Comparison of ENCODE assay signal across 23 cellular contexts in the genomic region with DNA sequence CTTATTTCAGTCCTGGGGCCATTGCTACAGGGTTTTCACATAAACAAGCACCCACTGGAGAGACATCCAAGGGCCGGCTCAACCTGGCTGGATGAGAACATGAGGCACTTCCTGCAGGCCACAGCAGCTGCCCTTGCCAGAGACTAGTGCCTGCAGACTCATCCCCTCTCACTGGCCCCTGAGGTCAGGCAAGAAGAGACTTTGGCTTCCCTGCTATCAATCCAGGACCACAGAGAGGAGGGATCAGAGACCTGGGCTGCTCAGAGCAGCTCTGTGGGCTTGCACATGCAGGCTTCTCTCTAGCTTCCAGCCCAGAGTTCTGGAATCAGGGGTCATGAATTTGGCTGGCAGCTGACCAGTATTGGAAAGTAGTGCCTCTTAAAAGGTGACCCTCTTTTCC.
DNase-seq lines count a peak whose midpoint lies in the region; ATAC-seq, FAIRE-seq and TF ChIP-seq lines count a peak whose summit lies in the region.
"Had no signal": no experiment of that assay in that cellular context is flagged by ENCODE, and none has a peak within 500 bp of the region (broad histone marks: within the 10 kb centered on the region; RNA-seq: fewer than 3 reads in every experiment).

No MANE protein-coding gene starts in this region.

- 75% methylated on average over 1 of the region's 1 CpG for WGBS in K562 (ENCODE audit: insufficient coverage, low coverage, missing lambda C conversion rate)

- peaks cover 22 to 31% of the 10 kb centered on the region in 2 experiments; a peak in 4 of 5 replicates for H3K4me1 ChIP-seq in K562 (replicated peaks in 1 of 2; ENCODE audit: control insufficient read depth in 2 of 2, insufficient read depth in 2 of 2, low read length in 2 of 2)
- H3K4me1 ChIP-seq in left ventricle myocardium inferior = peaks cover 38% of the 10 kb centered on the region
- H3K4me1 ChIP-seq: BLaER1, prostate gland, tibial artery had no signal

- in situ Hi-C loops in K562 (cut with MboI) = no loop called here

- peaks cover 4% of the 10 kb centered on the region for H3K9me1 ChIP-seq in K562 (ENCODE audit: control insufficient read depth, insufficient read depth, low read length)

- CTCF ChIA-PET in K562 (lab: Yijun Ruan, JAX; ENCODE audit: low intra/inter-chr PET ratio) = no interaction called here

- no peak for TF ChIP-seq RAD21 in K562 (CRISPR knock-in tag; conservative IDR thresholded peaks at IDR 0.05 in 1 of 2, IDR thresholded peaks at IDR 0.05 in 1 of 2)

- peak; percentile 42 for ATAC-seq in K562
- no peak for ATAC-seq in sciatic nerve
- ATAC-seq in GM18909 (IDR thresholded peaks at IDR 0.05; ENCODE audit: poor library complexity, unreplicated experiment) = no peak

- intact Hi-C loops in K562 (cut with micrococcal nuclease) (no loop called here), left ventricle myocardium inferior (cut with micrococcal nuclease) (no loop called here), sciatic nerve (cut with DNase I) (no loop called here)

- H3K27ac ChIP-seq in K562 (ENCODE audit: extremely low read depth, low read depth, low read length) (peak overlapping the region; percentile 14; the same call in 2 of the 3 replicates), left ventricle myocardium inferior (replicated peaks) (peak overlapping the region; percentile 81)
- H3K27ac ChIP-seq: BLaER1, PC-9, prostate gland, tibial artery had no signal

- no peaks in the 10 kb centered on the region for H4K20me1 ChIP-seq in K562 (replicated peaks; ENCODE audit: control insufficient read depth, insufficient read depth, low read length)
- H4K20me1 ChIP-seq: BLaER1 had no signal

- H3K9me3 ChIP-seq in K562 (replicated peaks; ENCODE audit: control insufficient read depth, insufficient read depth, low read depth, low read length) (no peaks in the 10 kb centered on the region), left ventricle myocardium inferior (replicated peaks) (no peaks in the 10 kb centered on the region)
- H3K9me3 ChIP-seq: BLaER1, prostate gland, tibial artery had no signal

- no peak overlapping the region for H2AFZ ChIP-seq in K562 (ENCODE audit: low read depth, low read length)
- H2AFZ ChIP-seq: PC-9 had no signal

- H3K36me3 ChIP-seq in K562 (ENCODE audit: control insufficient read depth, insufficient read depth, low read length) (peaks cover 84% of the 10 kb centered on the region; the same call in 2 of the 3 replicates), left ventricle myocardium inferior (peaks cover 69% of the 10 kb centered on the region)

- H3K4me2 ChIP-seq in K562 (ENCODE audit: insufficient read depth, low read length) = peak overlapping the region; percentile 10; the same call in 1 of the 2 replicates
- H3K4me2 ChIP-seq: BLaER1, PC-9 had no signal

- peak overlapping the region in 1 of 2 experiments; percentile 10; a peak in 3 of 4 replicates for H3K9ac ChIP-seq in K562 (ENCODE audit: insufficient read depth in 1 of 2, low read depth in 2 of 2, low read length in 2 of 2)
- H3K9ac ChIP-seq: BLaER1 had no signal

- peak; percentile 59 for FAIRE-seq in K562 (lab: Jason Lieb, UNC)
- FAIRE-seq: H54 had no signal

- DNase-seq in OCI-M1 (lab: John Stamatoyannopoulos, UW) = peak; percentile 55
- DNase-seq in K562 (ENCODE audit: extremely low read depth in 1 of 4, low spot score in 3 of 4) = peak in 2 of 4 experiments; percentile 11 to 32
- DNase-seq in left ventricle myocardium inferior = no peak
- DNase-seq in sciatic nerve (ENCODE audit: low spot score) = peak; percentile 42
- no peak for DNase-seq in NCI-H2081 (lab: John Stamatoyannopoulos, UW)
- DNase-seq in DMS153 treated with DMSO at 0.1 percent for 48 hours (lab: John Stamatoyannopoulos, UW; ENCODE audit: unreplicated experiment) = no peak
- DNase-seq: activated CD4-positive, alpha-beta memory T cell treated with anti-CD3 and anti-CD28 coated beads, Interleukin-2, amount 10 ng/mL, durations not matched to agents 7 days and 5 days; activated CD4-positive, CD25-positive, alpha-beta regulatory T cell; DMS79; effector CD8-positive, alpha-beta T cell; GDM1; Kasumi-1; naive B cell; NCI-H526; NK-92 treated with Interleukin-12 subunit alpha and Interleukin-12 subunit beta, amount 100 ng/mL, for 24 hours; PC-9; SHP77 treated with DMSO at 0.1 percent for 48 hours; stimulated activated CD8-positive, alpha-beta memory T cell treated with anti-CD3 and anti-CD28 coated beads, Interleukin-4, amount 100 ng/mL, for 48 hours had no signal

- TF ChIP-seq EP300 in K562 (IDR thresholded peaks at IDR 0.05; ENCODE audit: low read length) = no peak

- BruUV-seq in K562 (replicated peaks; lab: Mats Ljungman, UMichigan) = no TSS peak

- H3K4me3 ChIP-seq in K562 (no peak overlapping the region), left ventricle myocardium inferior (no peak overlapping the region)
- H3K4me3 ChIP-seq: BLaER1, PC-9, prostate gland, tibial artery had no signal

- no peaks in the 10 kb centered on the region for H3K27me3 ChIP-seq in K562 (ENCODE audit: control insufficient read depth in 2 of 2, insufficient read depth in 2 of 2, low read length in 2 of 2)
- H3K27me3 ChIP-seq in left ventricle myocardium inferior (ENCODE audit: low read depth) = no peaks in the 10 kb centered on the region
- H3K27me3 ChIP-seq: BLaER1, tibial artery had no signal

- no peaks in the 10 kb centered on the region for H3K79me2 ChIP-seq in K562 (ENCODE audit: control insufficient read depth, insufficient read depth, low read length)

- TF ChIP-seq CTCF in K562 (IDR thresholded peaks at IDR 0.05 in 2 of 3, conservative IDR thresholded peaks at IDR 0.05 in 1 of 3; ENCODE audit: insufficient read depth in 2 of 3, low read depth in 1 of 3, low read length in 3 of 3) (no peak), left ventricle myocardium inferior (IDR thresholded peaks at IDR 0.05; ENCODE audit: borderline replicate concordance) (no peak)

- POLR2A ChIA-PET in K562 (lab: Yijun Ruan, JAX) = no interaction called here

- TF ChIP-seq POLR2A in K562 (conservative IDR thresholded peaks at IDR 0.05) = no peak

TF ChIP-seq in K562, 482 proteins besides CTCF, POLR2A, EP300 and RAD21:
- no peak for TF ChIP-seq ZNF76 (CRISPR knock-in tag; IDR thresholded peaks at IDR 0.05; ENCODE audit: borderline replicate concordance)
- no peak for TF ChIP-seq CHCHD3 (CRISPR knock-in tag; IDR thresholded peaks at IDR 0.05)
- TF ChIP-seq POLR2B (IDR thresholded peaks at IDR 0.05; ENCODE audit: low read depth, partially characterized antibody) = no peak
- TF ChIP-seq, protein P1, sequence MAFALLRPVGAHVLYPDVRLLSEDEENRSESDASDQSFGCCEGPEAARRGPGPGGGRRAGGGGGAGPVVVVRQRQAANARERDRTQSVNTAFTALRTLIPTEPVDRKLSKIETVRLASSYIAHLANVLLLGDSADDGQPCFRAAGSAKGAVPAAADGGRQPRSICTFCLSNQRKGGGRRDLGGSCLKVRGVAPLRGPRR (CRISPR knock-in tag; IDR thresholded peaks at IDR 0.05) = no peak
- TF ChIP-seq, protein P2, sequence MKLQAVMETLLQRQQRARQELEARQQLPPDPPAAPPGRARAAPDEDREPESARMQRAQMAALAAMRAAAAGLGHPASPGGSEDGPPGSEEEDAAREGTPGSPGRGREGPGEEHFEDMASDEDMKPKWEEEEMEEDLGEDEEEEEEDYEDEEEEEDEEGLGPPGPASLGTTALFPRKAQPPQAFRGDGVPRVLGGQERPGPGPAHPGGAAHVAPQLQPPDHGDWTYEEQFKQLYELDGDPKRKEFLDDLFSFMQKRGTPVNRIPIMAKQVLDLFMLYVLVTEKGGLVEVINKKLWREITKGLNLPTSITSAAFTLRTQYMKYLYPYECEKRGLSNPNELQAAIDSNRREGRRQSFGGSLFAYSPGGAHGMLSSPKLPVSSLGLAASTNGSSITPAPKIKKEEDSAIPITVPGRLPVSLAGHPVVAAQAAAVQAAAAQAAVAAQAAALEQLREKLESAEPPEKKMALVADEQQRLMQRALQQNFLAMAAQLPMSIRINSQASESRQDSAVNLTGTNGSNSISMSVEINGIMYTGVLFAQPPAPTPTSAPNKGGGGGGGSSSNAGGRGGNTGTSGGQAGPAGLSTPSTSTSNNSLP (IDR thresholded peaks at IDR 0.05; ENCODE audit: borderline replicate concordance, low read depth, low read length) = no peak
- TF ChIP-seq ZNF717 (CRISPR knock-in tag; IDR thresholded peaks at IDR 0.05) = no peak
- no peak for TF ChIP-seq TOE1 (IDR thresholded peaks at IDR 0.05; ENCODE audit: borderline replicate concordance)
- TF ChIP-seq TOE1 (CRISPR knock-in tag; IDR thresholded peaks at IDR 0.05; ENCODE audit: borderline replicate concordance, low read depth) = no peak
- TF ChIP-seq, protein P3, sequence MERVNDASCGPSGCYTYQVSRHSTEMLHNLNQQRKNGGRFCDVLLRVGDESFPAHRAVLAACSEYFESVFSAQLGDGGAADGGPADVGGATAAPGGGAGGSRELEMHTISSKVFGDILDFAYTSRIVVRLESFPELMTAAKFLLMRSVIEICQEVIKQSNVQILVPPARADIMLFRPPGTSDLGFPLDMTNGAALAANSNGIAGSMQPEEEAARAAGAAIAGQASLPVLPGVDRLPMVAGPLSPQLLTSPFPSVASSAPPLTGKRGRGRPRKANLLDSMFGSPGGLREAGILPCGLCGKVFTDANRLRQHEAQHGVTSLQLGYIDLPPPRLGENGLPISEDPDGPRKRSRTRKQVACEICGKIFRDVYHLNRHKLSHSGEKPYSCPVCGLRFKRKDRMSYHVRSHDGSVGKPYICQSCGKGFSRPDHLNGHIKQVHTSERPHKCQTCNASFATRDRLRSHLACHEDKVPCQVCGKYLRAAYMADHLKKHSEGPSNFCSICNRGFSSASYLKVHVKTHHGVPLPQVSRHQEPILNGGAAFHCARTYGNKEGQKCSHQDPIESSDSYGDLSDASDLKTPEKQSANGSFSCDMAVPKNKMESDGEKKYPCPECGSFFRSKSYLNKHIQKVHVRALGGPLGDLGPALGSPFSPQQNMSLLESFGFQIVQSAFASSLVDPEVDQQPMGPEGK (CRISPR knock-in tag; IDR thresholded peaks at IDR 0.05; ENCODE audit: borderline replicate concordance) = no peak
- no peak for TF ChIP-seq GTF2E2 (tag; IDR thresholded peaks at IDR 0.05)
- no peak for TF ChIP-seq HEY1 (CRISPR knock-in tag; IDR thresholded peaks at IDR 0.05; ENCODE audit: borderline replicate concordance)
- TF ChIP-seq PTTG1 (tag; IDR thresholded peaks at IDR 0.05; ENCODE audit: low read depth) = no peak
- no peak for TF ChIP-seq GATAD2A (IDR thresholded peaks at IDR 0.05)
- TF ChIP-seq MXI1 (IDR thresholded peaks at IDR 0.05; ENCODE audit: low read depth, low read length) = no peak
- TF ChIP-seq ZNF384 (IDR thresholded peaks at IDR 0.05; ENCODE audit: low read depth, low read length) = no peak

Comparison
In these comparisons a context has a peak if more than half of its experiments do, and no peak if none do; other contexts are left out.
1. DNase-seq: peak in OCI-M1 (single experiment) and sciatic nerve (single experiment); none in left ventricle myocardium inferior (single experiment), NCI-H2081 (0 of 2) and DMS153 treated with DMSO at 0.1 percent for 48 hours (single experiment).